Comparison of ENCODE assay signal across 1 cellular context in genomic region chrX:106481341-106481740, GRCh38.
A peak's percentile ranks its signal among the peaks of the same experiment; 100 is the strongest.
TF ChIP-seq lines count a peak whose summit lies in the region.

No MANE protein-coding gene starts in this region.

TF ChIP-seq in IMR-90, 13 proteins besides CTCF, POLR2A, EP300 and RAD21 (continued from another document):
- no peak for TF ChIP-seq ELK1 (IDR thresholded peaks at IDR 0.05; ENCODE audit: borderline replicate concordance, low read depth, low read length)
- TF ChIP-seq MXI1 (IDR thresholded peaks at IDR 0.05; ENCODE audit: borderline replicate concordance, low read depth, low read length): no peak
- TF ChIP-seq CEBPB (IDR thresholded peaks at IDR 0.05; ENCODE audit: low read depth, low read length): no peak; the same call in 1 of the 2 replicates
- TF ChIP-seq USF2 (IDR thresholded peaks at IDR 0.05; ENCODE audit: low read depth, low read length): no peak
- TF ChIP-seq SMC3 (IDR thresholded peaks at IDR 0.05; ENCODE audit: low read depth, low read length): peak; percentile 75
